In genomic region chr2:220165401-220165800, GRCh38 we compare ENCODE assay signal across 11 cellular contexts.
A peak's percentile ranks its signal among the peaks of the same experiment; 100 is the strongest.
DNase-seq lines count a peak whose midpoint lies in the region; ATAC-seq and TF ChIP-seq lines count a peak whose summit lies in the region.
"Had no signal": no experiment of that assay in that cellular context is flagged by ENCODE, and none has a peak within 500 bp of the region (broad histone marks: within the 10 kb centered on the region; RNA-seq: fewer than 3 reads in every experiment).

No MANE protein-coding gene starts in this region.

- no peak overlapping the region for H3K27ac ChIP-seq in prostate gland
- H3K27ac ChIP-seq: neutrophil had no signal

- no peak overlapping the region for H3K4me3 ChIP-seq in epithelial cell of proximal tubule (ENCODE audit: low read depth, low read length)
- no peak overlapping the region for H3K4me3 ChIP-seq in prostate gland

- no peaks in the 10 kb centered on the region for H3K4me1 ChIP-seq in prostate gland (replicated peaks)

- TF ChIP-seq CTCF in epithelial cell of proximal tubule (conservative IDR thresholded peaks at IDR 0.05; ENCODE audit: low read depth, low read length) (peak; percentile 60), prostate gland (IDR thresholded peaks at IDR 0.05) (peak in 3 of 4 experiments; percentile 48 to 61 (median 55))

- intact Hi-C loops in prostate gland (cut with DNase I), result no loop called here

- no peaks in the 10 kb centered on the region for H3K36me3 ChIP-seq in prostate gland
- H3K36me3 ChIP-seq: neutrophil had no signal

- TF ChIP-seq POLR2A in prostate gland (IDR thresholded peaks at IDR 0.05), result no peak

- WGBS in prostate gland, result 35% methylated on average over 4 of the region's 4 CpGs

- ATAC-seq in HG03565 (IDR thresholded peaks at IDR 0.05; ENCODE audit: unreplicated experiment) (no peak), HG03354 (IDR thresholded peaks at IDR 0.05; ENCODE audit: poor library complexity, severe bottlenecking, unreplicated experiment) (no peak), GM19397 (IDR thresholded peaks at IDR 0.05; ENCODE audit: unreplicated experiment) (no peak)
- ATAC-seq: activated T-cell treated with anti-CD3 and anti-CD28 coated beads, Interleukin-2, amount 50 U/mL, for 72 hours had no signal

- DNase-seq in NCI-H1105 (lab: John Stamatoyannopoulos, UW), result peak; percentile 74
- DNase-seq in NCI-H69 (lab: John Stamatoyannopoulos, UW), result peak; percentile 69
- no peak for DNase-seq in epithelial cell of proximal tubule (ENCODE audit: low read depth)
- DNase-seq in prostate gland (ENCODE audit: low spot score), result peak; percentile 53
- no peak for DNase-seq in cerebellum (ENCODE audit: low spot score)
- DNase-seq: activated T-cell treated with anti-CD3 and anti-CD28 coated beads, Interleukin-2, amount 50 U/mL, for 72 hours; kidney glomerular epithelial cell had no signal

- no peaks in the 10 kb centered on the region for H3K27me3 ChIP-seq in prostate gland (replicated peaks; ENCODE audit: insufficient read depth)
- H3K27me3 ChIP-seq: neutrophil had no signal

- H3K9me3 ChIP-seq in prostate gland, result no peaks in the 10 kb centered on the region
- H3K9me3 ChIP-seq: neutrophil had no signal

Comparison
In these comparisons a context has a peak if more than half of its experiments do, and no peak if none do; other contexts are left out.
1. DNase-seq: peak in NCI-H1105 (single experiment), NCI-H69 (single experiment) and prostate gland (single experiment); none in epithelial cell of proximal tubule (single experiment) and cerebellum (single experiment).